ENCODE assay signal across 12 cellular contexts in the genomic region with DNA sequence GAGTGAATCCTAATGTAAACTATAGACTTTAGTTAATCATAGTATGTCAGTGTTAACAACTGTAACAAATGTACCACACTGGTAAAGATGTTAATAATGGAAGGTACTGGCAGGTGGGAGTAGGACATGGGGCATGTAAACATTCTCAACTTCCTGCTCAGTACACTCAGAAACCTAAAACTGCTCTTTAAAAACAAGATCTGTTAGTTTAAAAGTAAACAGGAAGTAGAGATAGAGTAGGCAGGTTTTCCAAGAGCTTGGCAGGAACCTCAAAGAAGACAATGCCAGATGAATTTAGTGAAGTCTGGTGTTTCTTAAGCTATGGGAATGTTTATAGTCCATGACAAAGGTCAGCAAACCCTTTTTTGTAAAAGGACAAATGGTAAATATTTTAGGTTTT. TPM values are rescaled to one million over a fixed set of nuclear protein-coding genes. Genes with fewer than 3 reads are reported as not detected.
DNase-seq lines count a peak whose midpoint lies in the region; ATAC-seq and TF ChIP-seq lines count a peak whose summit lies in the region.
"Had no signal": no experiment of that assay in that cellular context is flagged by ENCODE, and none has a peak within 500 bp of the region (broad histone marks: within the 10 kb centered on the region; RNA-seq: fewer than 3 reads in every experiment).

No MANE protein-coding gene starts in this region.

- no peak for TF ChIP-seq CTCF in WTC11 (IDR thresholded peaks at IDR 0.05)
- TF ChIP-seq CTCF in endodermal cell (conservative IDR thresholded peaks at IDR 0.05), result no peak

- H3K36me3 Mint-ChIP-seq in CD8-positive, alpha-beta memory T cell, result peaks cover 5 to 17% (median 7%) of the 10 kb centered on the region in 3 donors
- H3K36me3 Mint-ChIP-seq in WTC11 (peaks cover 32% of the 10 kb centered on the region), endodermal cell (ENCODE audit: low read depth) (peaks cover 31% of the 10 kb centered on the region)

- CTCF ChIA-PET in CD8-positive, alpha-beta memory T cell (lab: Charles Lee), result interaction anchor here (0.7 kb wide), 1 partner anchor 522 kb away, joined by 3 read pairs; no protein-coding TSS in a partner anchor
- CTCF ChIA-PET in WTC11 (lab: Charles Lee), result no interaction called here

- H3K36me3 ChIP-seq in CD8-positive, alpha-beta memory T cell (ENCODE audit: insufficient read depth, low read length), result no peaks in the 10 kb centered on the region
- peaks cover 24% of the 10 kb centered on the region for H3K36me3 ChIP-seq in endodermal cell (ENCODE audit: control insufficient read depth, insufficient read depth, low read length)
- H3K36me3 ChIP-seq: cardiac muscle cell had no signal

- peaks cover 2 to 11% (median 5%) of the 10 kb centered on the region in 5 donors for H3K9me3 Mint-ChIP-seq in CD8-positive, alpha-beta memory T cell
- peaks cover 26% of the 10 kb centered on the region for H3K9me3 Mint-ChIP-seq in WTC11
- peaks cover 12% of the 10 kb centered on the region for H3K9me3 Mint-ChIP-seq in endodermal cell

- peaks cover 9 to 15% (median 14%) of the 10 kb centered on the region in 3 donors for H3K4me1 Mint-ChIP-seq in CD8-positive, alpha-beta memory T cell
- H3K4me1 Mint-ChIP-seq in WTC11 (peaks cover 13% of the 10 kb centered on the region), endodermal cell (peaks cover 9% of the 10 kb centered on the region)

- H3K4me3 ChIP-seq in CD8-positive, alpha-beta memory T cell (ENCODE audit: low read length), result no peak overlapping the region
- no peak overlapping the region for H3K4me3 ChIP-seq in endodermal cell (ENCODE audit: low read length)
- H3K4me3 ChIP-seq: cardiac muscle cell, tibial nerve had no signal

- no peak for DNase-seq in CD8-positive, alpha-beta memory T cell
- DNase-seq in H4 (ENCODE audit: low spot score) (peak; percentile 52), WTC11 (ENCODE audit: low spot score) (no peak), iris pigment epithelial cell (ENCODE audit: low read depth) (peak; percentile 37), endodermal cell (no peak), SHP77 treated with DMSO at 0.1 percent for 48 hours (lab: John Stamatoyannopoulos, UW) (no peak)
- DNase-seq: activated naive CD4-positive, alpha-beta T cell treated with anti-CD3 and anti-CD28 coated beads, Interleukin-2, amount 50 U/mL, for 16 hours; Calu3; posterior cingulate gyrus had no signal

- H3K4me3 Mint-ChIP-seq in CD8-positive, alpha-beta memory T cell, result peak overlapping the region in 1 of 7 donors; percentile 34
- H3K4me3 Mint-ChIP-seq in WTC11 (no peak overlapping the region), endodermal cell (no peak overlapping the region)

- POLR2A ChIA-PET in CD8-positive, alpha-beta memory T cell (lab: Charles Lee), result no interaction called here
- POLR2A ChIA-PET in WTC11 (lab: Charles Lee), result no interaction called here

- peaks cover 8% of the 10 kb centered on the region for H3K4me1 ChIP-seq in CD8-positive, alpha-beta memory T cell (ENCODE audit: insufficient read depth, low read length)
- H3K4me1 ChIP-seq in endodermal cell (ENCODE audit: control insufficient read depth, insufficient read depth, low read length), result no peaks in the 10 kb centered on the region
- H3K4me1 ChIP-seq: tibial nerve had no signal

- H3K27me3 Mint-ChIP-seq in CD8-positive, alpha-beta memory T cell, result no peaks in the 10 kb centered on the region
- H3K27me3 Mint-ChIP-seq in WTC11 (ENCODE audit: low read depth) (no peaks in the 10 kb centered on the region), endodermal cell (ENCODE audit: insufficient read depth) (no peaks in the 10 kb centered on the region)

- H3K9me3 ChIP-seq in CD8-positive, alpha-beta memory T cell (ENCODE audit: low read length), result no peaks in the 10 kb centered on the region
- H3K9me3 ChIP-seq in endodermal cell (ENCODE audit: control insufficient read depth, low read length), result peaks cover 26% of the 10 kb centered on the region

- peak overlapping the region in 7 of 8 donors; percentile 3 to 68 (median 43) for H3K27ac Mint-ChIP-seq in CD8-positive, alpha-beta memory T cell
- H3K27ac Mint-ChIP-seq in WTC11 (peak overlapping the region; percentile 24; the same call in 1 of the 2 replicates), endodermal cell (no peak overlapping the region)

- no peak overlapping the region for H3K9ac ChIP-seq in endodermal cell (ENCODE audit: extremely low read depth, low read length, poor library complexity, severe bottlenecking)

- H3K27me3 ChIP-seq in CD8-positive, alpha-beta memory T cell (ENCODE audit: insufficient read depth, low read length, poor library complexity, severe bottlenecking), result no peaks in the 10 kb centered on the region
- H3K27me3 ChIP-seq in endodermal cell (ENCODE audit: control insufficient read depth, insufficient read depth, low read length, poor library complexity, severe bottlenecking), result no peaks in the 10 kb centered on the region
- H3K27me3 ChIP-seq: cardiac muscle cell, tibial nerve had no signal

- ATAC-seq in WTC11, result no peak
- no peak for ATAC-seq in HG03135 (IDR thresholded peaks at IDR 0.05; ENCODE audit: unreplicated experiment)

- no peak overlapping the region for H3K27ac ChIP-seq in CD8-positive, alpha-beta memory T cell (ENCODE audit: low read depth, low read length)
- H3K27ac ChIP-seq in endodermal cell (ENCODE audit: low read depth, low read length), result no peak overlapping the region
- H3K27ac ChIP-seq: cardiac muscle cell, tibial nerve had no signal

TF ChIP-seq in WTC11, 78 proteins besides CTCF, POLR2A, EP300 and RAD21:
- TF ChIP-seq ZNF219 (CRISPR knock-in tag; IDR thresholded peaks at IDR 0.05; ENCODE audit: borderline replicate concordance), result no peak
- no peak for TF ChIP-seq ZNF317 (CRISPR knock-in tag; IDR thresholded peaks at IDR 0.05; ENCODE audit: borderline replicate concordance, low read depth)
- TF ChIP-seq, protein P1, sequence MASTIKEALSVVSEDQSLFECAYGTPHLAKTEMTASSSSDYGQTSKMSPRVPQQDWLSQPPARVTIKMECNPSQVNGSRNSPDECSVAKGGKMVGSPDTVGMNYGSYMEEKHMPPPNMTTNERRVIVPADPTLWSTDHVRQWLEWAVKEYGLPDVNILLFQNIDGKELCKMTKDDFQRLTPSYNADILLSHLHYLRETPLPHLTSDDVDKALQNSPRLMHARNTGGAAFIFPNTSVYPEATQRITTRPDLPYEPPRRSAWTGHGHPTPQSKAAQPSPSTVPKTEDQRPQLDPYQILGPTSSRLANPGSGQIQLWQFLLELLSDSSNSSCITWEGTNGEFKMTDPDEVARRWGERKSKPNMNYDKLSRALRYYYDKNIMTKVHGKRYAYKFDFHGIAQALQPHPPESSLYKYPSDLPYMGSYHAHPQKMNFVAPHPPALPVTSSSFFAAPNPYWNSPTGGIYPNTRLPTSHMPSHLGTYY (CRISPR knock-in tag; IDR thresholded peaks at IDR 0.05), result no peak
- TF ChIP-seq, protein P2, sequence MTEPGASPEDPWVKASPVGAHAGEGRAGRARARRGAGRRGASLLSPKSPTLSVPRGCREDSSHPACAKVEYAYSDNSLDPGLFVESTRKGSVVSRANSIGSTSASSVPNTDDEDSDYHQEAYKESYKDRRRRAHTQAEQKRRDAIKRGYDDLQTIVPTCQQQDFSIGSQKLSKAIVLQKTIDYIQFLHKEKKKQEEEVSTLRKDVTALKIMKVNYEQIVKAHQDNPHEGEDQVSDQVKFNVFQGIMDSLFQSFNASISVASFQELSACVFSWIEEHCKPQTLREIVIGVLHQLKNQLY (CRISPR knock-in tag; IDR thresholded peaks at IDR 0.05), result no peak

RNA-seq across cellular contexts. Expression of a gene that starts 46.6 kb away (rescaled TPM):
- 10 to 100 TPM; 12.8 to 16.2 TPM for total RNA-seq in CD8-positive, alpha-beta memory T cell
- polyA plus RNA-seq in CD8-positive, alpha-beta memory T cell, result 4.4 TPM
- 8.8 and 10.7 TPM in 2 replicates for total RNA-seq in H4 (2014; rRNA removed; shearing (Covaris generic))
- 22.8 to 23.7 TPM (median 23.5 TPM) in 3 replicates for total RNA-seq in WTC11 (2021)
- 10 to 100 TPM; 29.7 to 30.2 TPM for total RNA-seq in endodermal cell
- polyA plus RNA-seq in endodermal cell (2013, experiment 1 of 2), result 30.9 TPM
- 30.6 TPM for polyA plus RNA-seq in endodermal cell (2013, experiment 2 of 2)

Comparison
In these comparisons a context has a peak if more than half of its experiments do, and no peak if none do; other contexts are left out.
1. DNase-seq: peak in H4 (single experiment) and iris pigment epithelial cell (single experiment); none in CD8-positive, alpha-beta memory T cell (0 of 5), WTC11 (single experiment), endodermal cell (single experiment) and SHP77 treated with DMSO at 0.1 percent for 48 hours (single experiment).